Comparison of ENCODE assay signal across 17 cellular contexts in the genomic region with DNA sequence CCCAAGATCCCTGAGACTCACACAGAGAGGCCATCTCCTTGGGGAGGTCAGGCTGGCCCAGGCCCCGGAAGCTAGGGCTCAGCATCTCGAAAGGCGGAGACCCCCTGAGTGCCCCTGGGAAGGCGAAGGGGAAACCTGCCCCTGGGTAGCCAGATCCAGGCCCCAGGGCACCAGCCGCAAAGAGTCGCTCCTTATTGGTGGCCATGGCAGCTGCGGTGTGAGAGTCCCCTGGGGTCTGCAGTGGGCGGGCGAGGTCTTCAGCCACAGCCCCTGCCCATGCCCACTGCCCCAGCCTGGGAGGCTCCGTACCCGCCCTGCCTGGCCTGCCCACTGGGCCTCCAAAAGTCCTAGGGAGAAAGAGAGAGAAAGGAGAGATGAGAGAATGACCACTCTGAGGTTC. TPM values are rescaled to one million over a fixed set of nuclear protein-coding genes. Genes with fewer than 3 reads are reported as not detected.
"Had no signal": no experiment of that assay in that cellular context is flagged by ENCODE, and none has a peak within 500 bp of the region (broad histone marks: within the 10 kb centered on the region; RNA-seq: fewer than 3 reads in every experiment).

No MANE protein-coding gene starts in this region.

- ATAC-seq: activated CD8-positive, alpha-beta T cell treated with anti-CD3 and anti-CD28 coated beads for 36 hours; left colon; mucosa of descending colon; pancreas had no signal

- H3K27me3 Mint-ChIP-seq: activated CD8-positive, alpha-beta T cell treated with anti-CD3 and anti-CD28 coated beads for 36 hours; activated naive CD4-positive, alpha-beta T cell treated with anti-CD3 and anti-CD28 coated beads, Interleukin-2, amount 50 U/mL, for 24 hours had no signal

- H3K4me3 ChIP-seq: mucosa of descending colon, pancreas, SJSA1, tibial nerve had no signal

- H3K9me3 ChIP-seq: mucosa of descending colon, pancreas, SJSA1, tibial nerve had no signal

- H3K27ac ChIP-seq: brain microvascular endothelial cell, pancreas, SJSA1, VCaP had no signal

- H3K4me3 Mint-ChIP-seq: activated CD8-positive, alpha-beta T cell treated with anti-CD3 and anti-CD28 coated beads for 36 hours; activated naive CD4-positive, alpha-beta T cell treated with anti-CD3 and anti-CD28 coated beads, Interleukin-2, amount 50 U/mL, for 24 hours; dendritic cell treated with granulocyte-macrophage colony-stimulating factor and Interleukin-4, amounts not matched to agents 40 ng/mL and 50 ng/mL, for 4 days had no signal

- H3K9me3 Mint-ChIP-seq: activated CD8-positive, alpha-beta T cell treated with anti-CD3 and anti-CD28 coated beads for 36 hours; activated naive CD4-positive, alpha-beta T cell treated with anti-CD3 and anti-CD28 coated beads, Interleukin-2, amount 50 U/mL, for 24 hours; dendritic cell treated with granulocyte-macrophage colony-stimulating factor and Interleukin-4, amounts not matched to agents 40 ng/mL and 50 ng/mL, for 4 days had no signal

- H3K36me3 ChIP-seq: brain microvascular endothelial cell, pancreas had no signal

- H3K27me3 ChIP-seq: brain microvascular endothelial cell, pancreas, SJSA1, tibial nerve had no signal

- H3K36me3 Mint-ChIP-seq: activated naive CD4-positive, alpha-beta T cell treated with anti-CD3 and anti-CD28 coated beads, Interleukin-2, amount 50 U/mL, for 24 hours had no signal

- H3K27ac Mint-ChIP-seq: activated CD8-positive, alpha-beta T cell treated with anti-CD3 and anti-CD28 coated beads for 36 hours; activated naive CD4-positive, alpha-beta T cell treated with anti-CD3 and anti-CD28 coated beads, Interleukin-2, amount 50 U/mL, for 24 hours; dendritic cell treated with granulocyte-macrophage colony-stimulating factor and Interleukin-4, amounts not matched to agents 40 ng/mL and 50 ng/mL, for 4 days had no signal

- DNase-seq: activated CD8-positive, alpha-beta memory T cell treated with anti-CD3 and anti-CD28 coated beads, Interleukin-2, amount 50 U/mL, for 48 hours; activated CD8-positive, alpha-beta T cell treated with anti-CD3 and anti-CD28 coated beads for 36 hours; brain microvascular endothelial cell; cerebellar nuclear complex; foreskin melanocyte; left colon; mucosa of descending colon; pancreas; SW 1271; T1000 had no signal

RNA-seq across cellular contexts. Expression of a gene that starts 20.3 kb away (rescaled TPM):
- total RNA-seq: lung microvascular endothelial cell had no signal
- polyA plus RNA-seq: neural cell had no signal
